ENCODE assay signal across 1 cellular context in the genomic region with DNA sequence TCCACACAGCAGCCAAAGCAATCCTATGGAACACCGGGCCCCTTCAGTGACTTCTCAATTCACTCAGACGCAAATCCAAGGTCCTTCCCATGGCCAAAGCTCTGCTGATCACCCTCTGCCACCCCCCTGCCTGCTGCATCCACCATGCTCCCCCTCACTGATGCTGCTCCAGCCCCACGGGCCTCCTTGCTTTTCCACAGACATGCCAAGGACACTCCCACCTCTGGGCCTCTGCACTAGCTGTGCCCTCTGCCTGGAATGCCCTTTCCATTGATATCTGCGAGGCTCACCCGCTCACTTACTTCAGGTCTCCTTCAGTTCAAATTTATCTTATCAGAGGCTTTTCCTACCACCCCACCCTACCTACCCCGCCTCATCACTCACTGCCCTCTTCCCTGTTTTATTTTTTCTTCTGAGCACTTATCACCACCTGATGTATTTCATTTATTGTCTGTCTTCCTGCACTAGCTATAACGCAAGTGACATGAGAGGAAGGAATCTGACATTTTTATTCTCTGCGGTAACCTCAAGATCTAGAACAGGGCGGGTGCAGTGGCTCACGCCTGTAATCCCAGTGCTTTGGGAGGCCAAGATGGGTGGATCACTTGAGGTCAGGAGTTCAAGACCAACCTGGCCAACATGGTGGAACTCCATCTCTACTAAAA.
TF ChIP-seq lines count a peak whose summit lies in the region.

No MANE protein-coding gene starts in this region.

TF ChIP-seq in endothelial cell of umbilical vein, 7 proteins besides CTCF, POLR2A, EP300 and RAD21:
- TF ChIP-seq EZH2 (IDR thresholded peaks at IDR 0.05; ENCODE audit: borderline replicate concordance, low read depth, low read length, severe bottlenecking) (no peak), POLR2AphosphoS5 (IDR thresholded peaks at IDR 0.05; ENCODE audit: insufficient read depth, low read depth, low read length) (no peak), MYC (IDR thresholded peaks at IDR 0.05; ENCODE audit: low read depth, low read length) (no peak), FOS (IDR thresholded peaks at IDR 0.05; ENCODE audit: borderline replicate concordance, insufficient read depth, low read length) (no peak)
